ENCODE assay signal across 6 cellular contexts in genomic region chr6:31597006-31597405, GRCh38. TPM values are rescaled to one million over a fixed set of nuclear protein-coding genes. Genes with fewer than 3 reads are reported as not detected.
DNase-seq lines count a peak whose midpoint lies in the region; ATAC-seq and TF ChIP-seq lines count a peak whose summit lies in the region.

No MANE protein-coding gene starts in this region.

- no peaks in the 10 kb centered on the region for H3K27me3 Mint-ChIP-seq in CD8-positive, alpha-beta T cell (ENCODE audit: low read depth)
- no peaks in the 10 kb centered on the region for H3K27me3 Mint-ChIP-seq in activated CD8-positive, alpha-beta T cell treated with anti-CD3 and anti-CD28 coated beads, Interleukin-2, amount 10 ng/mL, durations not matched to agents 7 days and 5 days (ENCODE audit: low read depth)
- H3K27me3 Mint-ChIP-seq in naive thymus-derived CD8-positive, alpha-beta T cell = no peaks in the 10 kb centered on the region

- peak in 3 of 7 experiments; percentile 47 to 56 (median 54) for DNase-seq in CD8-positive, alpha-beta T cell
- peak; percentile 76 to 89 for DNase-seq in Kasumi-1 (lab: John Stamatoyannopoulos, UW)
- peak; percentile 68 for DNase-seq in activated CD8-positive, alpha-beta T cell treated with anti-CD3 and anti-CD28 coated beads, Interleukin-2, amount 10 ng/mL, durations not matched to agents 7 days and 5 days
- DNase-seq in naive thymus-derived CD8-positive, alpha-beta T cell = peak in 7 of 10 donors; percentile 42 to 82 (median 79)
- no peak for DNase-seq in NCI-H774 (lab: John Stamatoyannopoulos, UW)

- intact Hi-C loops in CD8-positive, alpha-beta T cell (cut with DNase I, micrococcal nuclease) = loop anchor here (1.0 kb wide), 1 partner anchor 16 kb away; no protein-coding TSS in a partner anchor

- no peak overlapping the region for H3K4me3 ChIP-seq in CD8-positive, alpha-beta T cell (ENCODE audit: low read depth, low read length)

- no peaks in the 10 kb centered on the region for H3K27me3 ChIP-seq in CD8-positive, alpha-beta T cell (ENCODE audit: insufficient read depth, low read length)

- CTCF ChIA-PET in CD8-positive, alpha-beta T cell (lab: Charles Lee) = interaction anchor here (0.7 to 32.1 kb wide), 17 partner anchors 13 to 233 kb away, joined by 3 to 1206 read pairs (median 5); partner anchors contain the start of genes ATP6V1G2, DDX39B, LST1 and LTA
- CTCF ChIA-PET in activated CD8-positive, alpha-beta T cell treated with anti-CD3 and anti-CD28 coated beads, Interleukin-2, amount 10 ng/mL, durations not matched to agents 7 days and 5 days (lab: Charles Lee) = interaction anchor here (1.2 to 18.5 kb wide), 9 partner anchors 15 to 104 kb away, joined by 3 to 928 read pairs (median 73); partner anchors contain the start of genes AIF1, ATP6V1G2, DDX39B and LST1

- H3K4me1 Mint-ChIP-seq in CD8-positive, alpha-beta T cell (ENCODE audit: low read depth) = peaks cover 50% of the 10 kb centered on the region
- H3K4me1 Mint-ChIP-seq in activated CD8-positive, alpha-beta T cell treated with anti-CD3 and anti-CD28 coated beads, Interleukin-2, amount 10 ng/mL, durations not matched to agents 7 days and 5 days (ENCODE audit: low read depth) = peaks cover 59% of the 10 kb centered on the region
- H3K4me1 Mint-ChIP-seq in naive thymus-derived CD8-positive, alpha-beta T cell = peaks cover 19 to 57% (median 54%) of the 10 kb centered on the region in 4 donors

- peak overlapping the region; percentile 3 for H3K4me3 Mint-ChIP-seq in CD8-positive, alpha-beta T cell
- no peak overlapping the region for H3K4me3 Mint-ChIP-seq in activated CD8-positive, alpha-beta T cell treated with anti-CD3 and anti-CD28 coated beads, Interleukin-2, amount 10 ng/mL, durations not matched to agents 7 days and 5 days
- peak overlapping the region in 9 of 10 donors; percentile 30 to 74 (median 62) for H3K4me3 Mint-ChIP-seq in naive thymus-derived CD8-positive, alpha-beta T cell

- TF ChIP-seq CTCF in CD8-positive, alpha-beta T cell (IDR thresholded peaks at IDR 0.05) = peak; percentile 66

- H3K36me3 Mint-ChIP-seq in CD8-positive, alpha-beta T cell = no peaks in the 10 kb centered on the region
- peaks cover 6% of the 10 kb centered on the region for H3K36me3 Mint-ChIP-seq in activated CD8-positive, alpha-beta T cell treated with anti-CD3 and anti-CD28 coated beads, Interleukin-2, amount 10 ng/mL, durations not matched to agents 7 days and 5 days (ENCODE audit: low read depth)
- no peaks in the 10 kb centered on the region for H3K36me3 Mint-ChIP-seq in naive thymus-derived CD8-positive, alpha-beta T cell

- H3K9me3 ChIP-seq in CD8-positive, alpha-beta T cell (ENCODE audit: low read length) = no peaks in the 10 kb centered on the region

- POLR2A ChIA-PET in CD8-positive, alpha-beta T cell (lab: Charles Lee) = interaction anchor here (0.6 to 8.6 kb wide), 12 partner anchors 16 to 103 kb away, joined by 3 to 387 read pairs (median 6); partner anchors contain the start of genes ATP6V1G2, DDX39B, LST1 and LTB
- POLR2A ChIA-PET in activated CD8-positive, alpha-beta T cell treated with anti-CD3 and anti-CD28 coated beads, Interleukin-2, amount 10 ng/mL, durations not matched to agents 7 days and 5 days (lab: Charles Lee) = interaction anchor here (0.7 to 8.1 kb wide), 11 partner anchors 10 to 102 kb away, joined by 3 to 388 read pairs (median 6); partner anchors contain the start of genes ATP6V1G2, BAG6, DDX39B and LST1
- POLR2A ChIA-PET in naive thymus-derived CD8-positive, alpha-beta T cell (lab: Charles Lee) = interaction anchor here (1.4 to 38.0 kb wide), 5 partner anchors 18 to 102 kb away, joined by 4 to 1584 read pairs (median 41); partner anchors contain the start of genes AIF1, ATP6V1G2, DDX39B and LST1

- ATAC-seq in CD8-positive, alpha-beta T cell = peak; percentile 83
- ATAC-seq in activated CD8-positive, alpha-beta T cell treated with anti-CD3 and anti-CD28 coated beads, Interleukin-2, amount 10 ng/mL, durations not matched to agents 7 days and 5 days = peak; percentile 68
- ATAC-seq in naive thymus-derived CD8-positive, alpha-beta T cell = peak; percentile 78 to 80
- no peak for ATAC-seq in GM19035 (IDR thresholded peaks at IDR 0.05; ENCODE audit: unreplicated experiment)

- H3K27ac ChIP-seq in CD8-positive, alpha-beta T cell (ENCODE audit: low read depth, low read length) = no peak overlapping the region

- H3K36me3 ChIP-seq in CD8-positive, alpha-beta T cell (ENCODE audit: insufficient read depth, low read length) = no peaks in the 10 kb centered on the region

- no peaks in the 10 kb centered on the region for H3K9me3 Mint-ChIP-seq in CD8-positive, alpha-beta T cell
- H3K9me3 Mint-ChIP-seq in activated CD8-positive, alpha-beta T cell treated with anti-CD3 and anti-CD28 coated beads, Interleukin-2, amount 10 ng/mL, durations not matched to agents 7 days and 5 days (ENCODE audit: insufficient read depth) = no peaks in the 10 kb centered on the region
- no peaks in the 10 kb centered on the region for H3K9me3 Mint-ChIP-seq in naive thymus-derived CD8-positive, alpha-beta T cell

- peaks cover 53% of the 10 kb centered on the region for H3K4me1 ChIP-seq in CD8-positive, alpha-beta T cell (ENCODE audit: insufficient read depth, low read length)

- H3K27ac Mint-ChIP-seq in CD8-positive, alpha-beta T cell = peak overlapping the region; percentile 79
- peak overlapping the region; percentile 43 for H3K27ac Mint-ChIP-seq in activated CD8-positive, alpha-beta T cell treated with anti-CD3 and anti-CD28 coated beads, Interleukin-2, amount 10 ng/mL, durations not matched to agents 7 days and 5 days
- H3K27ac Mint-ChIP-seq in naive thymus-derived CD8-positive, alpha-beta T cell = peak overlapping the region; percentile 46 to 90 (median 84)

RNA-seq across cellular contexts. Expression of gene NCR3, which starts 4.2 kb away (rescaled TPM):
- total RNA-seq in CD8-positive, alpha-beta T cell = 10 to 100 TPM; 17.4 to 18.2 TPM
- total RNA-seq in activated CD8-positive, alpha-beta T cell treated with anti-CD3 and anti-CD28 coated beads, Interleukin-2, amount 10 ng/mL, durations not matched to agents 7 days and 5 days = 100 to 1,000 TPM; 107 to 115 TPM
- total RNA-seq in naive thymus-derived CD8-positive, alpha-beta T cell = 1 to 10 TPM; 8.5 to 8.8 TPM
- polyA plus RNA-seq in naive thymus-derived CD8-positive, alpha-beta T cell = 10 to 100 TPM; 54.3 to 86.3 (median 76.0) TPM

RNA-seq across cellular contexts. Expression of gene LST1, which starts 10.9 kb away (rescaled TPM):
- total RNA-seq in CD8-positive, alpha-beta T cell = 10 to 100 TPM; 13.0 to 14.2 TPM
- total RNA-seq in activated CD8-positive, alpha-beta T cell treated with anti-CD3 and anti-CD28 coated beads, Interleukin-2, amount 10 ng/mL, durations not matched to agents 7 days and 5 days = 100 to 1,000 TPM; 125 to 139 TPM
- total RNA-seq in naive thymus-derived CD8-positive, alpha-beta T cell = 10 to 100 TPM; 13.7 to 19.1 TPM
- 10 to 100 TPM; 13.4 to 18.0 (median 15.0) TPM for polyA plus RNA-seq in naive thymus-derived CD8-positive, alpha-beta T cell

RNA-seq across cellular contexts. Expression of gene LTB, which starts 14.8 kb away (rescaled TPM):
- 100 to 1,000 TPM; 180 to 204 TPM for total RNA-seq in CD8-positive, alpha-beta T cell
- 100 to 1,000 TPM; 613 to 618 TPM for total RNA-seq in activated CD8-positive, alpha-beta T cell treated with anti-CD3 and anti-CD28 coated beads, Interleukin-2, amount 10 ng/mL, durations not matched to agents 7 days and 5 days
- 100 to 1,000 TPM; 450 to 469 TPM for total RNA-seq in naive thymus-derived CD8-positive, alpha-beta T cell
- polyA plus RNA-seq in naive thymus-derived CD8-positive, alpha-beta T cell = 1,000 to 10,000 TPM in 2 of 3 donors, 100 to 1,000 TPM in 1; 707 to 1,760 (median 1,173) TPM

RNA-seq across cellular contexts. Expression of gene AIF1, which starts 18.0 kb away (rescaled TPM):
- 10 to 100 TPM; 71.2 to 76.5 TPM for total RNA-seq in CD8-positive, alpha-beta T cell
- 100 to 1,000 TPM; 177 TPM for total RNA-seq in activated CD8-positive, alpha-beta T cell treated with anti-CD3 and anti-CD28 coated beads, Interleukin-2, amount 10 ng/mL, durations not matched to agents 7 days and 5 days
- 10 to 100 TPM; 23.0 to 27.3 TPM for total RNA-seq in naive thymus-derived CD8-positive, alpha-beta T cell
- polyA plus RNA-seq in naive thymus-derived CD8-positive, alpha-beta T cell = 100 to 1,000 TPM; 145 to 242 (median 239) TPM

RNA-seq across cellular contexts. Expression of gene TNF, which starts 21.6 kb away (rescaled TPM):
- total RNA-seq in CD8-positive, alpha-beta T cell = 10 to 100 TPM; 30.1 to 32.7 TPM
- 10 to 100 TPM; 53.4 to 55.0 TPM for total RNA-seq in activated CD8-positive, alpha-beta T cell treated with anti-CD3 and anti-CD28 coated beads, Interleukin-2, amount 10 ng/mL, durations not matched to agents 7 days and 5 days
- total RNA-seq in naive thymus-derived CD8-positive, alpha-beta T cell = 1 to 10 TPM; 2.1 to 2.3 TPM
- under 1 TPM; 0.11 to 0.53 (median 0.37) TPM for polyA plus RNA-seq in naive thymus-derived CD8-positive, alpha-beta T cell

Comparison
In these comparisons a context has a peak if more than half of its experiments do, and no peak if none do; other contexts are left out.
1. RNA of gene NCR3, which starts 4.2 kb away (total RNA-seq): 107 to 115 TPM in activated CD8-positive, alpha-beta T cell treated with anti-CD3 and anti-CD28 coated beads, Interleukin-2, amount 10 ng/mL, durations not matched to agents 7 days and 5 days; 17.4 to 18.2 TPM in CD8-positive, alpha-beta T cell and 8.5 to 8.8 TPM in naive thymus-derived CD8-positive, alpha-beta T cell; every median in the first group is over 4 times any median in the second.
2. RNA of gene LST1, which starts 10.9 kb away (total RNA-seq): 125 to 139 TPM in activated CD8-positive, alpha-beta T cell treated with anti-CD3 and anti-CD28 coated beads, Interleukin-2, amount 10 ng/mL, durations not matched to agents 7 days and 5 days; 13.7 to 19.1 TPM in naive thymus-derived CD8-positive, alpha-beta T cell and 13.0 to 14.2 TPM in CD8-positive, alpha-beta T cell; every median in the first group is over 4 times any median in the second.
3. Peak in every context shown above with its lines, with median percentiles within 50 percentile points of each other: H3K27ac Mint-ChIP-seq.